Comparison of ENCODE assay signal across 1 cellular context in genomic region chr1:23980006-23980724, GRCh38.
TF ChIP-seq lines count a peak whose summit lies in the region.

Gene SRSF10 (minus strand): TSS chr1:23980327. CDS start chr1:23980255, 72 bp downstream.

TF ChIP-seq in HepG2, 621 proteins besides CTCF, POLR2A, EP300 and RAD21 (continued from another document):
- TF ChIP-seq ZSCAN20 (CRISPR knock-in tag; IDR thresholded peaks at IDR 0.05; ENCODE audit: borderline replicate concordance) = no peak; the same call in 1 of the 2 replicates
- peak; percentile 99 for TF ChIP-seq ZNF687 (CRISPR knock-in tag; IDR thresholded peaks at IDR 0.05)
- TF ChIP-seq CSRNP2 (CRISPR knock-in tag; conservative IDR thresholded peaks at IDR 0.05; ENCODE audit: low read depth) = no peak
- TF ChIP-seq ZBTB20 (CRISPR knock-in tag; IDR thresholded peaks at IDR 0.05; ENCODE audit: borderline replicate concordance, low read depth) = peak; percentile 45; the same call in 1 of the 2 replicates
- TF ChIP-seq ZNF263 (CRISPR knock-in tag; IDR thresholded peaks at IDR 0.05) = peak; percentile 23; the same call in 1 of the 2 replicates
- TF ChIP-seq ZFX (CRISPR knock-in tag; IDR thresholded peaks at IDR 0.05; ENCODE audit: low read depth) = peak; percentile 99
- no peak for TF ChIP-seq USF2 (IDR thresholded peaks at IDR 0.05; ENCODE audit: low read depth, low read length)
- no peak for TF ChIP-seq USF2 (CRISPR knock-in tag; IDR thresholded peaks at IDR 0.05; ENCODE audit: borderline replicate concordance)
- TF ChIP-seq PAF1 (CRISPR knock-in tag; IDR thresholded peaks at IDR 0.05) = no peak
